ENCODE assay signal across 1 cellular context in the genomic region with DNA sequence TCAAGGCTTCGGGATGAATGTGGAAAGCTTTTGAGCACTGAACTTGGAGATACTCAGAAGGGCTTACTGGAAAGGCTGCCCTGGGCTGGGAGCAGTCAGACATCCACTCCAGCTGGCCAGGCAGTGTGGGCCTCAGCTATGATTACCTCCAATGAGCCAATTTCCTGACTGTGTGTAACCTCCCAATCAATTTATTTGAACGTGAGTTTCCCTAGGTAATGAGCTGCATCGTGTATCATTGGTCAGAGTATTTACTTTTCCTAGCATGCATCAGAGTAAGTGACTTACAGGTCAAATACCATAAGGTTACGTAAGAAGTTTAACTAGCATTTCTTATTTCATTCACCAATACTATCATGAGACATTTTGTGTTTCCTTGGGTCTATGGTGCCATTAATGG.
TF ChIP-seq lines count a peak whose summit lies in the region.

No MANE protein-coding gene starts in this region.

TF ChIP-seq in IMR-90, 13 proteins besides CTCF, POLR2A, EP300 and RAD21 (continued from another document):
- TF ChIP-seq ELK1 (IDR thresholded peaks at IDR 0.05; ENCODE audit: borderline replicate concordance, low read depth, low read length): no peak
- no peak for TF ChIP-seq FOS (IDR thresholded peaks at IDR 0.05; ENCODE audit: low read depth, low read length)
- TF ChIP-seq MAZ (IDR thresholded peaks at IDR 0.05; ENCODE audit: borderline replicate concordance, low read depth, low read length): no peak
- no peak for TF ChIP-seq SMC3 (IDR thresholded peaks at IDR 0.05; ENCODE audit: low read depth, low read length)
- no peak for TF ChIP-seq CHD1 (IDR thresholded peaks at IDR 0.05; ENCODE audit: low read depth, low read length)
- TF ChIP-seq MAFK (IDR thresholded peaks at IDR 0.05; ENCODE audit: low read depth, low read length): no peak
- TF ChIP-seq RCOR1 (IDR thresholded peaks at IDR 0.05; ENCODE audit: insufficient replicate concordance, low read length): no peak
- 0 out of 2 replicates have a peak, but pooled peaks have one; percentile 30 for TF ChIP-seq BHLHE40 (IDR thresholded peaks at IDR 0.05; ENCODE audit: low read depth, low read length)
- no peak for TF ChIP-seq MXI1 (IDR thresholded peaks at IDR 0.05; ENCODE audit: borderline replicate concordance, low read depth, low read length)
